9 cellular contexts compared by ENCODE assay signal in genomic region chr5:139848508-139849100, GRCh38. TPM values are rescaled to one million over a fixed set of nuclear protein-coding genes. Genes with fewer than 3 reads are reported as not detected.
DNase-seq lines count a peak whose midpoint lies in the region; ATAC-seq and TF ChIP-seq lines count a peak whose summit lies in the region.
"Had no signal": no experiment of that assay in that cellular context is flagged by ENCODE, and none has a peak within 500 bp of the region (broad histone marks: within the 10 kb centered on the region; RNA-seq: fewer than 3 reads in every experiment).

No MANE protein-coding gene starts in this region.

- H3K27ac ChIP-seq in gastroesophageal sphincter, result peak overlapping the region in 3 of 4 donors; percentile 80 to 89 (median 80)
- peak overlapping the region; percentile 56 to 78 (median 61) for H3K27ac ChIP-seq in sigmoid colon

- TF ChIP-seq EP300 in gastroesophageal sphincter (IDR thresholded peaks at IDR 0.05) (no peak), sigmoid colon (IDR thresholded peaks at IDR 0.05) (no peak)

- intact Hi-C loops in activated CD8-positive, alpha-beta T cell treated with anti-CD3 and anti-CD28 coated beads for 36 hours (cut with micrococcal nuclease), result no loop called here
- intact Hi-C loops in sigmoid colon (cut with DNase I), result loop anchor here (1.0 kb wide), 1 partner anchor 120 kb away; no protein-coding TSS in a partner anchor

- ATAC-seq in activated CD8-positive, alpha-beta T cell treated with anti-CD3 and anti-CD28 coated beads for 36 hours, result peak; percentile 14
- ATAC-seq in gastroesophageal sphincter, result no peak
- no peak for ATAC-seq in GM18502 (IDR thresholded peaks at IDR 0.05; ENCODE audit: poor library complexity, unreplicated experiment)

- peaks cover 0 to 25% of the 10 kb centered on the region in 2 donors for H3K36me3 ChIP-seq in gastroesophageal sphincter
- peaks cover 0 to 13% (median 0%) of the 10 kb centered on the region in 4 donors for H3K36me3 ChIP-seq in sigmoid colon

- no peaks in the 10 kb centered on the region for H3K36me3 Mint-ChIP-seq in activated CD8-positive, alpha-beta T cell treated with anti-CD3 and anti-CD28 coated beads for 36 hours (ENCODE audit: low read depth)

- no peak for TF ChIP-seq CTCF in activated CD8-positive, alpha-beta T cell treated with anti-CD3 and anti-CD28 coated beads for 36 hours (IDR thresholded peaks at IDR 0.05)
- TF ChIP-seq CTCF in gastroesophageal sphincter (IDR thresholded peaks at IDR 0.05) (no peak), sigmoid colon (IDR thresholded peaks at IDR 0.05) (no peak)

- H3K27me3 Mint-ChIP-seq in activated CD8-positive, alpha-beta T cell treated with anti-CD3 and anti-CD28 coated beads for 36 hours, result peaks cover 12% of the 10 kb centered on the region

- peak overlapping the region; percentile 67 to 72 for H3K4me3 ChIP-seq in gastroesophageal sphincter
- peak overlapping the region; percentile 34 to 78 (median 58) for H3K4me3 ChIP-seq in sigmoid colon

- TF ChIP-seq POLR2A in gastroesophageal sphincter (IDR thresholded peaks at IDR 0.05) (no peak), sigmoid colon (IDR thresholded peaks at IDR 0.05) (no peak)

- peak overlapping the region; percentile 70 for H3K4me3 Mint-ChIP-seq in activated CD8-positive, alpha-beta T cell treated with anti-CD3 and anti-CD28 coated beads for 36 hours

- peak overlapping the region; percentile 1 for H3K27ac Mint-ChIP-seq in activated CD8-positive, alpha-beta T cell treated with anti-CD3 and anti-CD28 coated beads for 36 hours

- peak; percentile 70 for DNase-seq in activated effector memory CD4-positive, alpha-beta T cell treated with anti-CD3 and anti-CD28 coated beads, Interleukin-2, amount 50 U/mL, for 16 hours
- DNase-seq in activated effector memory CD4-positive, alpha-beta T cell treated with Interleukin-2 at 50 U/mL for 16 hours, result no peak
- DNase-seq in activated CD8-positive, alpha-beta T cell treated with anti-CD3 and anti-CD28 coated beads for 36 hours, result peak; percentile 49
- DNase-seq in sigmoid colon, result no peak
- DNase-seq in NCI-H345 (lab: John Stamatoyannopoulos, UW), result no peak
- no peak for DNase-seq in GF-D8 (lab: John Stamatoyannopoulos, UW)
- DNase-seq: DND-41 had no signal

- CTCF ChIA-PET in activated CD8-positive, alpha-beta T cell treated with anti-CD3 and anti-CD28 coated beads for 36 hours (lab: Charles Lee), result interaction anchor here (0.8 to 2.7 kb wide), 5 partner anchors 11 to 121 kb away, joined by 5 to 17 read pairs (median 7); no protein-coding TSS in a partner anchor

- H3K9me3 ChIP-seq in gastroesophageal sphincter (no peaks in the 10 kb centered on the region), sigmoid colon (no peaks in the 10 kb centered on the region)

- peaks cover 15% of the 10 kb centered on the region for H3K4me1 Mint-ChIP-seq in activated CD8-positive, alpha-beta T cell treated with anti-CD3 and anti-CD28 coated beads for 36 hours (ENCODE audit: low read depth)

- POLR2A ChIA-PET in activated CD8-positive, alpha-beta T cell treated with anti-CD3 and anti-CD28 coated beads for 36 hours (lab: Charles Lee), result interaction anchor here (0.8 to 1.1 kb wide), 3 partner anchors 10 to 73 kb away, joined by 3 to 7 read pairs (median 3); no protein-coding TSS in a partner anchor

- H3K9me3 Mint-ChIP-seq in activated CD8-positive, alpha-beta T cell treated with anti-CD3 and anti-CD28 coated beads for 36 hours, result no peaks in the 10 kb centered on the region

- H3K27me3 ChIP-seq in gastroesophageal sphincter, result no peaks in the 10 kb centered on the region
- peaks cover 0 to 6% (median 0%) of the 10 kb centered on the region in 3 donors for H3K27me3 ChIP-seq in sigmoid colon

- H3K4me1 ChIP-seq in gastroesophageal sphincter (peaks cover 0 to 13% (median 0%) of the 10 kb centered on the region in 3 donors), sigmoid colon (peaks cover 0 to 21% (median 11%) of the 10 kb centered on the region in 4 donors)

- 47 to 100% methylated on average over 1 to 3 of the region's 43 CpGs for WGBS in gastroesophageal sphincter (ENCODE audit: low coverage in 1 of 2), 2 donors
- 13% methylated on average over 43 of the region's 43 CpGs for WGBS in sigmoid colon, 2 donors

RNA-seq across cellular contexts. Expression of gene PSD2, which starts 53.0 kb away (rescaled TPM):
- under 1 TPM in 1 of 2 experiments, not detected in 1; 0.14 TPM for total RNA-seq in activated CD8-positive, alpha-beta T cell treated with anti-CD3 and anti-CD28 coated beads for 36 hours
- total RNA-seq in gastroesophageal sphincter (under 1 TPM in 2 of 4 donors, not detected in 2; 0.13 to 0.16 TPM), sigmoid colon (under 1 TPM in 2 of 4 donors, not detected in 2; under 0.01 to 0.28 TPM)
- polyA plus RNA-seq in sigmoid colon, result under 1 TPM in 1 of 3 donors, not detected in 2; 0.10 TPM

Comparison
In these comparisons a context has a peak if more than half of its experiments do, and no peak if none do; other contexts are left out.
1. DNase-seq: peak in activated effector memory CD4-positive, alpha-beta T cell treated with anti-CD3 and anti-CD28 coated beads, Interleukin-2, amount 50 U/mL, for 16 hours (single experiment) and activated CD8-positive, alpha-beta T cell treated with anti-CD3 and anti-CD28 coated beads for 36 hours (single experiment); none in activated effector memory CD4-positive, alpha-beta T cell treated with Interleukin-2 at 50 U/mL for 16 hours (single experiment), sigmoid colon (single experiment), NCI-H345 (single experiment) and GF-D8 (single experiment).